ENCODE assay signal across 1 cellular context in the genomic region with DNA sequence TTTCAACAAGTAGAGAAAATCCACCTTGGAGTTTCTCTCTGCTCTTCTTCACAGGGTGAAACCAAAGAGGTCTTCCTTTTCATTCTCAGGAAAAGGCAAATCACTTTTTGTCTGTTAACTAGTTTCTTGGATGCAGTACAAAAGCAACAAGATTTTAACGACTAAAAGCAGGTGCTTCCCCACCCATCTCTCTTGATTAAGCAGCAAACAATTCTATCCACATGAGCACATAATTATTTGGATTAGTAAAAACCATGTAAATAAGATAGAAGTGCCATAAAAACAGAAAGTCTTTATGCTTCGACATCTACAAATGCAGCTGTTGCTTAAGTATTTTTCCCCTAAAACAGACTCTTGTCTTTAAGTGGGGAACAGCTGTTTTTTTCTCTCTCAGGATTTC.
TF ChIP-seq lines count a peak whose summit lies in the region.

No MANE protein-coding gene starts in this region.

TF ChIP-seq in HEK293, 187 proteins besides CTCF, POLR2A, EP300 and RAD21 (continued from another document):
- 0 out of 2 replicates have a peak, but pooled peaks have one; percentile 15 for TF ChIP-seq SCRT2 (tag by site-specific recombination; IDR thresholded peaks at IDR 0.05)
- TF ChIP-seq ZNF830 (tag by site-specific recombination; IDR thresholded peaks at IDR 0.05; ENCODE audit: low read depth) = no peak
- TF ChIP-seq, protein P1, sequence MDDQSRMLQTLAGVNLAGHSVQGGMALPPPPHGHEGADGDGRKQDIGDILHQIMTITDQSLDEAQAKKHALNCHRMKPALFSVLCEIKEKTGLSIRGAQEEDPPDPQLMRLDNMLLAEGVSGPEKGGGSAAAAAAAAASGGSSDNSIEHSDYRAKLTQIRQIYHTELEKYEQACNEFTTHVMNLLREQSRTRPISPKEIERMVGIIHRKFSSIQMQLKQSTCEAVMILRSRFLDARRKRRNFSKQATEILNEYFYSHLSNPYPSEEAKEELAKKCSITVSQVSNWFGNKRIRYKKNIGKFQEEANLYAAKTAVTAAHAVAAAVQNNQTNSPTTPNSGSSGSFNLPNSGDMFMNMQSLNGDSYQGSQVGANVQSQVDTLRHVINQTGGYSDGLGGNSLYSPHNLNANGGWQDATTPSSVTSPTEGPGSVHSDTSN (CRISPR knock-in tag; IDR thresholded peaks at IDR 0.05) = no peak
- TF ChIP-seq TRIM28 (IDR thresholded peaks at IDR 0.05; ENCODE audit: borderline replicate concordance, low read length) = no peak
